In the genomic region with DNA sequence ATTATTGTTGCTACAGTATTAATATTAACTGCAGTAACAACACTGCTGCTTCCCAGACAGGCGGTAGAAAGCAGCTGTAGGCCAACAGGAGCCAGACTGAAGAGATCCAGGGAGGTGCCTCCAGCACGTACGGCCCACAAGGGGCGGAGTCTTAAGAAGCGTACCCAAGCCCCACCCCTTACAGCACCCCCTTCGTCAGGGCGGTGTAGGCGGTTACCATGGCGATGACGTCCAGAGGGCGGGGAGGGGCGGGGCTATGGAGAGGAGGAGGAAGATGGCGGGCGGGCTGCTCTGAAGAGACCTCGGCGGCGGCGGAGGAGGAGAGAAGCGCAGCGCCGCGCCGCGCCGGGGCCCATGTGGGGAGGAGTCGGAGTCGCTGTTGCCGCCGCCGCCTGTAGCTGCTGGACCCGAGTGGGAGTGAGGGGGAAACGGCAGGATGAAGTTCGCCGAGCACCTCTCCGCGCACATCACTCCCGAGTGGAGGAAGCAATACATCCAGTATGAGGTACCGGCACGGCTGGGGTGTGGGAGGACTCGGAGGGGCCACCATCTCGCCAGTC, we compare ENCODE assay signal across 1 cellular context.
TF ChIP-seq lines count a peak whose summit lies in the region.

Gene XPR1, plus strand, starts transcription at position 257 of the 560 bp plus-strand sequence. Its CDS starts 180 bp downstream, at position 437.

TF ChIP-seq in HepG2, 621 proteins besides CTCF, POLR2A, EP300 and RAD21 (continued from another document and continues in another):
- TF ChIP-seq BCLAF1 (IDR thresholded peaks at IDR 0.05) (no peak), ZNF143 (CRISPR knock-in tag; IDR thresholded peaks at IDR 0.05) (no peak), NR2F1 (CRISPR knock-in tag; IDR thresholded peaks at IDR 0.05) (no peak), TOPORS (CRISPR knock-in tag; IDR thresholded peaks at IDR 0.05) (no peak), ZNF513 (CRISPR knock-in tag; conservative IDR thresholded peaks at IDR 0.05) (no peak), ZNF17 (CRISPR knock-in tag; IDR thresholded peaks at IDR 0.05) (no peak), TRIM24 (CRISPR knock-in tag; IDR thresholded peaks at IDR 0.05) (no peak), ZNF703 (CRISPR knock-in tag; IDR thresholded peaks at IDR 0.05; ENCODE audit: borderline replicate concordance) (no peak; the same call in 1 of the 2 replicates), CCAR2 (optimal IDR thresholded peaks at IDR 0.05; ENCODE audit: low read depth, low read length) (no peak), IRF1 (CRISPR knock-in tag; IDR thresholded peaks at IDR 0.05; ENCODE audit: low read depth) (no peak), ZFP62 (CRISPR knock-in tag; IDR thresholded peaks at IDR 0.05) (no peak), ZMYM4 (CRISPR knock-in tag; IDR thresholded peaks at IDR 0.05) (peak; percentile 40; the same call in 1 of the 2 replicates), REXO4 (CRISPR knock-in tag; IDR thresholded peaks at IDR 0.05; ENCODE audit: borderline replicate concordance) (no peak), ZNF34 (CRISPR knock-in tag; IDR thresholded peaks at IDR 0.05; ENCODE audit: borderline replicate concordance) (no peak), NFAT5 (CRISPR knock-in tag; IDR thresholded peaks at IDR 0.05) (no peak), SRSF9 (IDR thresholded peaks at IDR 0.05; ENCODE audit: borderline replicate concordance, insufficient read depth, low read depth, low read length, poor library complexity, severe bottlenecking) (no peak), ZNF768 (CRISPR knock-in tag; IDR thresholded peaks at IDR 0.05) (no peak), ZNF567 (CRISPR knock-in tag; IDR thresholded peaks at IDR 0.05; ENCODE audit: borderline replicate concordance) (no peak), ZNF264 (CRISPR knock-in tag; IDR thresholded peaks at IDR 0.05) (no peak), ZNF251 (CRISPR knock-in tag; IDR thresholded peaks at IDR 0.05) (no peak), ATF7-NPFF (CRISPR knock-in tag; IDR thresholded peaks at IDR 0.05; ENCODE audit: low read depth) (no peak), GMEB1 (CRISPR knock-in tag; IDR thresholded peaks at IDR 0.05; ENCODE audit: borderline replicate concordance) (peak; percentile 74), ZFX (CRISPR knock-in tag; IDR thresholded peaks at IDR 0.05; ENCODE audit: low read depth) (peak; percentile 47; the same call in 1 of the 2 replicates), NFKB2 (CRISPR knock-in tag; IDR thresholded peaks at IDR 0.05; ENCODE audit: borderline replicate concordance) (no peak), KAT8 (CRISPR knock-in tag; IDR thresholded peaks at IDR 0.05) (peak; percentile 68; the same call in 1 of the 2 replicates), PCBP1 (IDR thresholded peaks at IDR 0.05; ENCODE audit: borderline replicate concordance, low read depth, low read length) (no peak), ZNF329 (CRISPR knock-in tag; IDR thresholded peaks at IDR 0.05; ENCODE audit: low read depth) (no peak; the same call in 1 of the 2 replicates), ASH2L (IDR thresholded peaks at IDR 0.05; ENCODE audit: insufficient read length, low read depth, low read length) (peak; percentile 86), NRL (CRISPR knock-in tag; IDR thresholded peaks at IDR 0.05; ENCODE audit: borderline replicate concordance) (no peak; the same call in 1 of the 2 replicates), MZF1 (CRISPR knock-in tag; IDR thresholded peaks at IDR 0.05; ENCODE audit: borderline replicate concordance) (no peak), PPARG (CRISPR knock-in tag; conservative IDR thresholded peaks at IDR 0.05) (no peak), ZSCAN20 (CRISPR knock-in tag; IDR thresholded peaks at IDR 0.05; ENCODE audit: borderline replicate concordance) (no peak), GATA4 (IDR thresholded peaks at IDR 0.05; ENCODE audit: borderline replicate concordance, low read depth) (no peak), ZNF747 (CRISPR knock-in tag; IDR thresholded peaks at IDR 0.05; ENCODE audit: borderline replicate concordance) (0 out of 2 replicates have a peak, but pooled peaks have one; percentile 51), MTF2 (CRISPR knock-in tag; IDR thresholded peaks at IDR 0.05; ENCODE audit: borderline replicate concordance) (no peak), NFYC (CRISPR knock-in tag; IDR thresholded peaks at IDR 0.05) (no peak), ETV5 (CRISPR knock-in tag; IDR thresholded peaks at IDR 0.05; ENCODE audit: borderline replicate concordance) (no peak), ZNF292 (CRISPR knock-in tag; IDR thresholded peaks at IDR 0.05; ENCODE audit: borderline replicate concordance, low read depth) (peak; percentile 75; the same call in 1 of the 2 replicates), KAT7 (CRISPR knock-in tag; IDR thresholded peaks at IDR 0.05; ENCODE audit: borderline replicate concordance) (peak; percentile 89; the same call in 1 of the 2 replicates), SP2 (CRISPR knock-in tag; IDR thresholded peaks at IDR 0.05) (no peak), SYNCRIP (IDR thresholded peaks at IDR 0.05; ENCODE audit: insufficient read depth, low read depth, low read length) (no peak), ZNF430 (CRISPR knock-in tag; IDR thresholded peaks at IDR 0.05) (no peak), FOXM1 (CRISPR knock-in tag; IDR thresholded peaks at IDR 0.05) (no peak), GTF3A (CRISPR knock-in tag; conservative IDR thresholded peaks at IDR 0.05) (no peak), ESRRA (CRISPR knock-in tag; IDR thresholded peaks at IDR 0.05; ENCODE audit: low read depth) (no peak), MEF2D (CRISPR knock-in tag; IDR thresholded peaks at IDR 0.05) (no peak)
- TF ChIP-seq, protein P1, sequence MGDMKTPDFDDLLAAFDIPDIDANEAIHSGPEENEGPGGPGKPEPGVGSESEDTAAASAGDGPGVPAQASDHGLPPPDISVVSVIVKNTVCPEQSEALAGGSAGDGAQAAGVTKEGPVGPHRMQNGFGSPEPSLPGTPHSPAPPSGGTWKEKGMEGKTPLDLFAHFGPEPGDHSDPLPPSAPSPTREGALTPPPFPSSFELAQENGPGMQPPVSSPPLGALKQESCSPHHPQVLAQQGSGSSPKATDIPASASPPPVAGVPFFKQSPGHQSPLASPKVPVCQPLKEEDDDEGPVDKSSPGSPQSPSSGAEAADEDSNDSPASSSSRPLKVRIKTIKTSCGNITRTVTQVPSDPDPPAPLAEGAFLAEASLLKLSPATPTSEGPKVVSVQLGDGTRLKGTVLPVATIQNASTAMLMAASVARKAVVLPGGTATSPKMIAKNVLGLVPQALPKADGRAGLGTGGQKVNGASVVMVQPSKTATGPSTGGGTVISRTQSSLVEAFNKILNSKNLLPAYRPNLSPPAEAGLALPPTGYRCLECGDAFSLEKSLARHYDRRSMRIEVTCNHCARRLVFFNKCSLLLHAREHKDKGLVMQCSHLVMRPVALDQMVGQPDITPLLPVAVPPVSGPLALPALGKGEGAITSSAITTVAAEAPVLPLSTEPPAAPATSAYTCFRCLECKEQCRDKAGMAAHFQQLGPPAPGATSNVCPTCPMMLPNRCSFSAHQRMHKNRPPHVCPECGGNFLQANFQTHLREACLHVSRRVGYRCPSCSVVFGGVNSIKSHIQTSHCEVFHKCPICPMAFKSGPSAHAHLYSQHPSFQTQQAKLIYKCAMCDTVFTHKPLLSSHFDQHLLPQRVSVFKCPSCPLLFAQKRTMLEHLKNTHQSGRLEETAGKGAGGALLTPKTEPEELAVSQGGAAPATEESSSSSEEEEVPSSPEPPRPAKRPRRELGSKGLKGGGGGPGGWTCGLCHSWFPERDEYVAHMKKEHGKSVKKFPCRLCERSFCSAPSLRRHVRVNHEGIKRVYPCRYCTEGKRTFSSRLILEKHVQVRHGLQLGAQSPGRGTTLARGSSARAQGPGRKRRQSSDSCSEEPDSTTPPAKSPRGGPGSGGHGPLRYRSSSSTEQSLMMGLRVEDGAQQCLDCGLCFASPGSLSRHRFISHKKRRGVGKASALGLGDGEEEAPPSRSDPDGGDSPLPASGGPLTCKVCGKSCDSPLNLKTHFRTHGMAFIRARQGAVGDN (CRISPR knock-in tag; IDR thresholded peaks at IDR 0.05) = peak; percentile 78
- TF ChIP-seq, protein P2, sequence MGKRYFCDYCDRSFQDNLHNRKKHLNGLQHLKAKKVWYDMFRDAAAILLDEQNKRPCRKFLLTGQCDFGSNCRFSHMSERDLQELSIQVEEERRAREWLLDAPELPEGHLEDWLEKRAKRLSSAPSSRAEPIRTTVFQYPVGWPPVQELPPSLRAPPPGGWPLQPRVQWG (CRISPR knock-in tag; IDR thresholded peaks at IDR 0.05; ENCODE audit: borderline replicate concordance, low read depth) = no peak
- TF ChIP-seq, protein P3, sequence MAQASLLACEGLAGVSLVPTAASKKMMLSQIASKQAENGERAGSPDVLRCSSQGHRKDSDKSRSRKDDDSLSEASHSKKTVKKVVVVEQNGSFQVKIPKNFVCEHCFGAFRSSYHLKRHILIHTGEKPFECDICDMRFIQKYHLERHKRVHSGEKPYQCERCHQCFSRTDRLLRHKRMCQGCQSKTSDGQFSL (CRISPR knock-in tag; IDR thresholded peaks at IDR 0.05) = peak; percentile 45
